ENCODE assay signal across 26 cellular contexts in the genomic region with DNA sequence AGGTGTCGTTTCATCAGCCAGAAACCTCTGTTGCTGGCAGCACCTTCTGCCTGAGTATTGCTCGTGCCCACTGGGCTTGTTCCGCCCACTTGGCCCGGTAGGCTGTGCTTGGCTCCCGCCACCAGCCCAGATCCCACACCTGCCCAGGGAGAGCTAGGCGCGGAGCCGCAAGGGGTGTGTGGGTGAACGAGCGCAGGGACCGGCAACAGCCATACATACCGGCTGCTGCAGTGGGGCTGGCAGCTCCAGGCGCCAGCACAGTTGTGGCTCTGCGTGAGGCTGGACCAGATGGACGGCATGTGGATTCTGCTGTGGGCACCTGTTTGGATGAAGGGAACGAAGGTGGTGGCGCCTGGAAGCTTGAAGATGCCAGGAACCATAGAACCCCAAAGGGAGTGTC.
"Had no signal": no experiment of that assay in that cellular context is flagged by ENCODE, and none has a peak within 500 bp of the region (broad histone marks: within the 10 kb centered on the region; RNA-seq: fewer than 3 reads in every experiment).

No MANE protein-coding gene starts in this region.

- DNase-seq: activated CD4-positive, alpha-beta T cell treated with anti-CD3 and anti-CD28 coated beads for 36 hours; activated CD4-positive, CD25-positive, alpha-beta regulatory T cell; activated CD8-positive, alpha-beta memory T cell treated with anti-CD3 and anti-CD28 coated beads, Interleukin-2, amount 10 ng/mL, durations not matched to agents 7 days and 5 days; activated CD8-positive, alpha-beta T cell treated with anti-CD3 and anti-CD28 coated beads, Interleukin-2, amount 10 ng/mL, durations not matched to agents 7 days and 5 days; activated naive CD4-positive, alpha-beta T cell; activated T-cell treated with anti-CD3 and anti-CD28 coated beads, Interleukin-2, amount 50 U/mL, for 72 hours; central memory CD4-positive, alpha-beta T cell; effector CD4-positive, alpha-beta T cell; left cardiac atrium; left ventricle myocardium superior; naive B cell; nephron progenitor cell; ovary; right lobe of liver; stimulated activated CD4-positive, alpha-beta T cell treated with anti-CD3 and anti-CD28 coated beads, Interleukin-12 subunit alpha, Interleukin-12 subunit beta, amount 100 ng/mL, for 4 hours; stimulated activated CD4-positive, alpha-beta T cell treated with anti-CD3 and anti-CD28 coated beads, Interleukin-4, amount 100 ng/mL, for 24 hours; stimulated activated naive B cell treated with anti-CD40 and anti-IgM and Interleukin-4, amounts not matched to agents 10 μg/mL and 1 μg/mL and 100 μg/mL, for 72 hours; transverse colon had no signal

- H3K4me1 Mint-ChIP-seq: activated CD4-positive, alpha-beta T cell treated with anti-CD3 and anti-CD28 coated beads for 36 hours; activated CD8-positive, alpha-beta memory T cell treated with anti-CD3 and anti-CD28 coated beads, Interleukin-2, amount 10 ng/mL, durations not matched to agents 7 days and 5 days; mesothelial cell of epicardium; naive B cell; nephron progenitor cell; stimulated activated naive B cell treated with anti-CD40 and anti-IgM and Interleukin-4, amounts not matched to agents 10 μg/mL and 1 μg/mL and 100 μg/mL, for 72 hours had no signal

- H3K27ac Mint-ChIP-seq: activated CD4-positive, alpha-beta T cell treated with anti-CD3 and anti-CD28 coated beads for 36 hours; activated CD8-positive, alpha-beta memory T cell treated with anti-CD3 and anti-CD28 coated beads, Interleukin-2, amount 10 ng/mL, durations not matched to agents 7 days and 5 days; activated CD8-positive, alpha-beta T cell treated with anti-CD3 and anti-CD28 coated beads, Interleukin-2, amount 10 ng/mL, durations not matched to agents 7 days and 5 days; activated naive CD4-positive, alpha-beta T cell treated with anti-CD3 and anti-CD28 coated beads, Interleukin-2, amount 50 U/mL, for 72 hours; activated T-cell treated with anti-CD3 and anti-CD28 coated beads, Interleukin-2, amount 50 U/mL, for 72 hours; dendritic cell treated with granulocyte-macrophage colony-stimulating factor and Interleukin-4, amounts not matched to agents 40 ng/mL and 50 ng/mL, for 4 days; mesothelial cell of epicardium; naive B cell; nephron progenitor cell; progenitor cell of endocrine pancreas; stimulated activated naive B cell treated with anti-CD40 and anti-IgM and Interleukin-4, amounts not matched to agents 10 μg/mL and 1 μg/mL and 100 μg/mL, for 72 hours had no signal

- H3K4me3 Mint-ChIP-seq: activated CD4-positive, alpha-beta T cell treated with anti-CD3 and anti-CD28 coated beads for 36 hours; activated CD8-positive, alpha-beta memory T cell treated with anti-CD3 and anti-CD28 coated beads, Interleukin-2, amount 10 ng/mL, durations not matched to agents 7 days and 5 days; activated CD8-positive, alpha-beta T cell treated with anti-CD3 and anti-CD28 coated beads, Interleukin-2, amount 10 ng/mL, durations not matched to agents 7 days and 5 days; activated T-cell treated with anti-CD3 and anti-CD28 coated beads, Interleukin-2, amount 50 U/mL, for 72 hours; dendritic cell treated with granulocyte-macrophage colony-stimulating factor and Interleukin-4, amounts not matched to agents 40 ng/mL and 50 ng/mL, for 4 days; mesothelial cell of epicardium; nephron progenitor cell; stimulated activated naive B cell treated with anti-CD40 and anti-IgM and Interleukin-4, amounts not matched to agents 10 μg/mL and 1 μg/mL and 100 μg/mL, for 72 hours had no signal

- H3K27me3 Mint-ChIP-seq: activated CD4-positive, alpha-beta T cell treated with anti-CD3 and anti-CD28 coated beads for 36 hours; dendritic cell treated with granulocyte-macrophage colony-stimulating factor and Interleukin-4, amounts not matched to agents 40 ng/mL and 50 ng/mL, for 4 days; stimulated activated naive B cell treated with anti-CD40 and anti-IgM and Interleukin-4, amounts not matched to agents 10 μg/mL and 1 μg/mL and 100 μg/mL, for 72 hours had no signal

- H3K9me3 Mint-ChIP-seq: activated naive CD4-positive, alpha-beta T cell treated with anti-CD3 and anti-CD28 coated beads, Interleukin-2, amount 50 U/mL, for 72 hours; activated T-cell treated with anti-CD3 and anti-CD28 coated beads, Interleukin-2, amount 50 U/mL, for 72 hours; dendritic cell treated with granulocyte-macrophage colony-stimulating factor and Interleukin-4, amounts not matched to agents 40 ng/mL and 50 ng/mL, for 4 days; mesothelial cell of epicardium; naive B cell; nephron progenitor cell; stimulated activated naive B cell treated with anti-CD40 and anti-IgM and Interleukin-4, amounts not matched to agents 10 μg/mL and 1 μg/mL and 100 μg/mL, for 72 hours had no signal

- H3K4me3 ChIP-seq: breast epithelium, esophagus muscularis mucosa, hepatocyte, ovary, right lobe of liver, transverse colon, vagina had no signal

- ATAC-seq: activated CD4-positive, alpha-beta T cell treated with anti-CD3 and anti-CD28 coated beads for 36 hours; activated CD8-positive, alpha-beta memory T cell treated with anti-CD3 and anti-CD28 coated beads, Interleukin-2, amount 10 ng/mL, durations not matched to agents 7 days and 5 days; activated CD8-positive, alpha-beta T cell treated with anti-CD3 and anti-CD28 coated beads, Interleukin-2, amount 10 ng/mL, durations not matched to agents 7 days and 5 days; activated naive CD4-positive, alpha-beta T cell treated with anti-CD3 and anti-CD28 coated beads, Interleukin-2, amount 50 U/mL, for 72 hours; activated T-cell treated with anti-CD3 and anti-CD28 coated beads, Interleukin-2, amount 50 U/mL, for 72 hours; left cardiac atrium; left ventricle myocardium superior; stimulated activated naive B cell treated with anti-CD40 and anti-IgM and Interleukin-4, amounts not matched to agents 10 μg/mL and 1 μg/mL and 100 μg/mL, for 72 hours had no signal

- H3K36me3 Mint-ChIP-seq: activated CD8-positive, alpha-beta memory T cell treated with anti-CD3 and anti-CD28 coated beads, Interleukin-2, amount 10 ng/mL, durations not matched to agents 7 days and 5 days; activated naive CD4-positive, alpha-beta T cell treated with anti-CD3 and anti-CD28 coated beads, Interleukin-2, amount 50 U/mL, for 72 hours; mesothelial cell of epicardium; naive B cell; stimulated activated naive B cell treated with anti-CD40 and anti-IgM and Interleukin-4, amounts not matched to agents 10 μg/mL and 1 μg/mL and 100 μg/mL, for 72 hours had no signal
